8 cellular contexts compared by ENCODE assay signal in genomic region chr2:64839844-64840243, GRCh38.
A peak's percentile ranks its signal among the peaks of the same experiment; 100 is the strongest.
DNase-seq lines count a peak whose midpoint lies in the region; ATAC-seq and TF ChIP-seq lines count a peak whose summit lies in the region.

No MANE protein-coding gene starts in this region.

- H3K4me3 Mint-ChIP-seq in effector memory CD8-positive, alpha-beta T cell, result no peak overlapping the region

- DNase-seq in GM10266 (ENCODE audit: extremely low spot score) (peak; percentile 66), GM20000 (ENCODE audit: low spot score) (peak; percentile 73), COLO668 (lab: John Stamatoyannopoulos, UW; ENCODE audit: unreplicated experiment) (no peak), DMS 273 (lab: John Stamatoyannopoulos, UW; ENCODE audit: unreplicated experiment) (no peak), posterior vena cava (ENCODE audit: low spot score) (no peak), EL (no peak)
- DNase-seq in effector memory CD8-positive, alpha-beta T cell, result no peak

- peak; percentile 82 for ATAC-seq in HG03521 (IDR thresholded peaks at IDR 0.05; ENCODE audit: unreplicated experiment)
- ATAC-seq in effector memory CD8-positive, alpha-beta T cell (replicated peaks), result peak; percentile 73

- TF ChIP-seq CTCF in GM10266 (IDR thresholded peaks at IDR 0.05; ENCODE audit: control insufficient read depth, insufficient read depth, low read depth, missing control alignments) (no peak), GM20000 (IDR thresholded peaks at IDR 0.05; ENCODE audit: extremely low read depth, missing control alignments) (peak; percentile 2)

- H3K27ac Mint-ChIP-seq in effector memory CD8-positive, alpha-beta T cell, result no peak overlapping the region

- H3K9me3 Mint-ChIP-seq in effector memory CD8-positive, alpha-beta T cell, result no peaks in the 10 kb centered on the region

- H3K27me3 Mint-ChIP-seq in effector memory CD8-positive, alpha-beta T cell, result peaks cover 0 to 10% of the 10 kb centered on the region in 2 donors

- intact Hi-C loops in posterior vena cava (cut with DNase I), result no loop called here

- no peaks in the 10 kb centered on the region for H3K36me3 Mint-ChIP-seq in effector memory CD8-positive, alpha-beta T cell (ENCODE audit: insufficient read depth)

- peaks cover 0 to 3% of the 10 kb centered on the region in 2 donors for H3K4me1 Mint-ChIP-seq in effector memory CD8-positive, alpha-beta T cell (ENCODE audit: low read depth in 2 of 2)

Comparison
In these comparisons a context has a peak if more than half of its experiments do, and no peak if none do; other contexts are left out.
1. DNase-seq: peak in GM10266 (single experiment) and GM20000 (single experiment); none in effector memory CD8-positive, alpha-beta T cell (0 of 3), COLO668 (single experiment), DMS 273 (single experiment), posterior vena cava (single experiment) and EL (single experiment).